ENCODE assay signal across 21 cellular contexts in genomic region chr2:11563784-11564666, GRCh38.
"Had no signal": no experiment of that assay in that cellular context is flagged by ENCODE, and none has a peak within 500 bp of the region (broad histone marks: within the 10 kb centered on the region; RNA-seq: fewer than 3 reads in every experiment).

No MANE protein-coding gene starts in this region.

- H3K79me2 ChIP-seq: parathyroid adenoma had no signal

- H3K4me3 Mint-ChIP-seq: activated CD4-positive, alpha-beta T cell treated with anti-CD3 and anti-CD28 coated beads, Interleukin-2, amount 10 ng/mL, durations not matched to agents 7 days and 5 days; activated CD8-positive, alpha-beta memory T cell treated with anti-CD3 and anti-CD28 coated beads, Interleukin-2, amount 10 ng/mL, durations not matched to agents 7 days and 5 days; activated CD8-positive, alpha-beta T cell treated with anti-CD3 and anti-CD28 coated beads for 36 hours; activated T-helper 1 cell treated with anti-CD3 and anti-CD28 coated beads, Interleukin-12 subunit alpha, Interleukin-12 subunit beta, Interleukin-2, Interleukin-4 antibody, amounts not matched to agents 30 ng/mL and 10 ng/mL and 1 ng/mL, durations not matched to agents 14 hours and 24 hours and 36 hours; brain; dendritic cell treated with granulocyte-macrophage colony-stimulating factor and Interleukin-4, amounts not matched to agents 40 ng/mL and 50 ng/mL, for 4 days; nephron had no signal

- H3K9me3 ChIP-seq: tibial artery had no signal

- H2AFZ ChIP-seq: parathyroid adenoma had no signal

- DNase-seq: activated CD4-positive, alpha-beta T cell treated with anti-CD3 and anti-CD28 coated beads, Interleukin-2, amount 10 ng/mL, durations not matched to agents 7 days and 5 days; activated CD4-positive, CD25-positive, alpha-beta regulatory T cell treated with anti-CD3 and anti-CD28 coated beads, Interleukin-2, amount 50 U/mL, for 72 hours; activated CD8-positive, alpha-beta memory T cell treated with anti-CD3 and anti-CD28 coated beads, Interleukin-2, amount 10 ng/mL, durations not matched to agents 7 days and 5 days; activated CD8-positive, alpha-beta T cell treated with anti-CD3 and anti-CD28 coated beads for 36 hours; activated gamma-delta T cell; activated T-cell treated with anti-CD3 and anti-CD28 coated beads for 4 hours; caudate nucleus; effector CD4-positive, alpha-beta T cell; erythroblast; foreskin melanocyte; hypothalamus; left ventricle myocardium superior; stimulated activated CD4-positive, alpha-beta T cell treated with anti-CD3 and anti-CD28 coated beads, Interleukin-4, amount 100 ng/mL, for 1 hour; stimulated activated naive CD8-positive, alpha-beta T cell treated with anti-CD3 and anti-CD28 coated beads, Interleukin-15, Interleukin-2, amounts not matched to agents 100 U/mL and 50 U/mL, for 24 hours had no signal

- H3K4me1 Mint-ChIP-seq: activated CD4-positive, alpha-beta T cell treated with anti-CD3 and anti-CD28 coated beads, Interleukin-2, amount 10 ng/mL, durations not matched to agents 7 days and 5 days; activated CD8-positive, alpha-beta memory T cell treated with anti-CD3 and anti-CD28 coated beads, Interleukin-2, amount 10 ng/mL, durations not matched to agents 7 days and 5 days had no signal

- ATAC-seq: activated CD8-positive, alpha-beta memory T cell treated with anti-CD3 and anti-CD28 coated beads, Interleukin-2, amount 10 ng/mL, durations not matched to agents 7 days and 5 days; activated CD8-positive, alpha-beta T cell treated with anti-CD3 and anti-CD28 coated beads for 36 hours; activated naive CD4-positive, alpha-beta T cell treated with anti-CD3 and anti-CD28 coated beads, Interleukin-2, amount 50 U/mL, for 72 hours; left ventricle myocardium superior; stimulated activated naive CD8-positive, alpha-beta T cell treated with anti-CD3 and anti-CD28 coated beads, Interleukin-15, Interleukin-2, amounts not matched to agents 100 U/mL and 50 U/mL, for 24 hours had no signal

- H3K36me3 ChIP-seq: tibial artery had no signal

- H3K27ac Mint-ChIP-seq: activated CD4-positive, alpha-beta T cell treated with anti-CD3 and anti-CD28 coated beads, Interleukin-2, amount 10 ng/mL, durations not matched to agents 7 days and 5 days; activated CD8-positive, alpha-beta memory T cell treated with anti-CD3 and anti-CD28 coated beads, Interleukin-2, amount 10 ng/mL, durations not matched to agents 7 days and 5 days; activated CD8-positive, alpha-beta T cell treated with anti-CD3 and anti-CD28 coated beads for 36 hours; activated naive CD4-positive, alpha-beta T cell treated with anti-CD3 and anti-CD28 coated beads, Interleukin-2, amount 50 U/mL, for 72 hours; activated T-helper 1 cell treated with anti-CD3 and anti-CD28 coated beads, Interleukin-12 subunit alpha, Interleukin-12 subunit beta, Interleukin-2, Interleukin-4 antibody, amounts not matched to agents 30 ng/mL and 10 ng/mL and 1 ng/mL, durations not matched to agents 14 hours and 24 hours and 36 hours; brain; dendritic cell treated with granulocyte-macrophage colony-stimulating factor and Interleukin-4, amounts not matched to agents 40 ng/mL and 50 ng/mL, for 4 days; nephron had no signal

- H3K4me1 ChIP-seq: parathyroid adenoma, tibial artery had no signal

- H3K9ac ChIP-seq: parathyroid adenoma had no signal

- H3K36me3 Mint-ChIP-seq: activated CD8-positive, alpha-beta memory T cell treated with anti-CD3 and anti-CD28 coated beads, Interleukin-2, amount 10 ng/mL, durations not matched to agents 7 days and 5 days; activated naive CD4-positive, alpha-beta T cell treated with anti-CD3 and anti-CD28 coated beads, Interleukin-2, amount 50 U/mL, for 72 hours; brain had no signal

- H3K4me3 ChIP-seq: tibial artery had no signal

- H3K27ac ChIP-seq: parathyroid adenoma, tibial artery had no signal

- H3K9me3 Mint-ChIP-seq: activated CD4-positive, alpha-beta T cell treated with anti-CD3 and anti-CD28 coated beads, Interleukin-2, amount 10 ng/mL, durations not matched to agents 7 days and 5 days; activated CD8-positive, alpha-beta T cell treated with anti-CD3 and anti-CD28 coated beads for 36 hours; activated naive CD4-positive, alpha-beta T cell treated with anti-CD3 and anti-CD28 coated beads, Interleukin-2, amount 50 U/mL, for 72 hours; activated T-helper 1 cell treated with anti-CD3 and anti-CD28 coated beads, Interleukin-12 subunit alpha, Interleukin-12 subunit beta, Interleukin-2, Interleukin-4 antibody, amounts not matched to agents 30 ng/mL and 10 ng/mL and 1 ng/mL, durations not matched to agents 14 hours and 24 hours and 36 hours; brain; dendritic cell treated with granulocyte-macrophage colony-stimulating factor and Interleukin-4, amounts not matched to agents 40 ng/mL and 50 ng/mL, for 4 days; nephron had no signal

- H3K27me3 Mint-ChIP-seq: activated CD4-positive, alpha-beta T cell treated with anti-CD3 and anti-CD28 coated beads, Interleukin-2, amount 10 ng/mL, durations not matched to agents 7 days and 5 days; activated CD8-positive, alpha-beta T cell treated with anti-CD3 and anti-CD28 coated beads for 36 hours had no signal
